In the genomic region with DNA sequence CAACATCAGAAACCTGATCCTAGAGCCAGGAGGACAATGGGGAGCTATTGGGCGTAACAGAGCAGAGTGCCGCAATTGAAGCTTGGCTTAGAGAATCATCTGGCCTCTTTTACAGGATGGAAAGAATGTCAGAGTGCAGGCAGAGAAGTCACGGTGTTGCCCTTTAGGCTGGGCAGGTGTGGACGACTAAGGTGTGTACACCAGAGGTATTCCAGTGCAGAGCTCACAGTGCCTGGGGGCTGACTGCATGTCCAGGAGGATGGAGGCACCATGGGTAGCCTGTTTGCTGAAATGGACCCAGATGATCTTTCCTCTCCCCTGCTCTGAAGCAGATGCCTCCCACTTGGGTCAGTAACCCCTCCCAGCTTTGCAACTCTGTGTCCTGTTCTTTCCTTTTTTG, we compare ENCODE assay signal across 9 cellular contexts.
"Had no signal": no experiment of that assay in that cellular context is flagged by ENCODE, and none has a peak within 500 bp of the region (broad histone marks: within the 10 kb centered on the region; RNA-seq: fewer than 3 reads in every experiment).

No MANE protein-coding gene starts in this region.

- H3K9ac ChIP-seq: GM23248 had no signal

- H3K36me3 ChIP-seq: HAP-1 had no signal

- H3K4me1 ChIP-seq: HAP-1 had no signal

- H3K9me3 Mint-ChIP-seq: HFFc6 had no signal

- H3K4me3 ChIP-seq: GM23248, HAP-1, K562 had no signal

- H3K9me3 ChIP-seq: HAP-1 had no signal

- H3K27ac ChIP-seq: GM23248 had no signal

- H3K27ac Mint-ChIP-seq: HFFc6 had no signal

- H3K4me3 Mint-ChIP-seq: HFFc6 had no signal

- ATAC-seq: HCT116, K562 had no signal

- DNase-seq: GM23248, GOT3, H7, HFFc6, IMR-90 had no signal

- FAIRE-seq: HTR-8/SVneo, K562 had no signal

- H2AFZ ChIP-seq: GM23248 had no signal
